In genomic region chr7:150324366-150324961, GRCh38 we compare ENCODE assay signal across 8 cellular contexts. TPM values are rescaled to one million over a fixed set of nuclear protein-coding genes. Genes with fewer than 3 reads are reported as not detected.
DNase-seq lines count a peak whose midpoint lies in the region; ATAC-seq, FAIRE-seq and TF ChIP-seq lines count a peak whose summit lies in the region.

No MANE protein-coding gene starts in this region.

- H3K27me3 ChIP-seq in CD4-positive, alpha-beta memory T cell (ENCODE audit: insufficient read depth, low read length): no peaks in the 10 kb centered on the region
- H3K27me3 ChIP-seq in IMR-90 (ENCODE audit: control insufficient read depth, insufficient read depth, low read length) (no peaks in the 10 kb centered on the region; the same call in 1 of the 2 replicates), K562 (ENCODE audit: control insufficient read depth in 2 of 2, insufficient read depth in 2 of 2, low read length in 2 of 2) (no peaks in the 10 kb centered on the region)

- no peak overlapping the region for H2BK5ac ChIP-seq in IMR-90 (ENCODE audit: low read depth, low read length, poor library complexity, severe bottlenecking)

- no peak overlapping the region for H3K56ac ChIP-seq in IMR-90 (ENCODE audit: extremely low read depth, insufficient read depth, low read length)

- H3K9me1 ChIP-seq in IMR-90 (ENCODE audit: insufficient read depth, low read length) (no peaks in the 10 kb centered on the region), K562 (ENCODE audit: control insufficient read depth, insufficient read depth, low read length) (no peaks in the 10 kb centered on the region)

- no peak overlapping the region for H3K23ac ChIP-seq in IMR-90 (ENCODE audit: low read depth, low read length)

- no peak overlapping the region for H3K4me2 ChIP-seq in IMR-90 (ENCODE audit: low read depth, low read length)
- H3K4me2 ChIP-seq in K562 (ENCODE audit: insufficient read depth, low read length): peak overlapping the region; percentile 100

- peaks cover 24% of the 10 kb centered on the region for H3K36me3 ChIP-seq in CD4-positive, alpha-beta memory T cell (ENCODE audit: insufficient read depth, low read length)
- no peaks in the 10 kb centered on the region for H3K36me3 ChIP-seq in IMR-90 (ENCODE audit: control insufficient read depth, insufficient read depth, low read length)
- peaks cover 64% of the 10 kb centered on the region for H3K36me3 ChIP-seq in K562 (ENCODE audit: control insufficient read depth, insufficient read depth, low read length)

- peaks cover 44% of the 10 kb centered on the region for H3K4me1 ChIP-seq in CD4-positive, alpha-beta memory T cell (ENCODE audit: insufficient read depth, low read length)
- H3K4me1 ChIP-seq in IMR-90 (ENCODE audit: control insufficient read depth, insufficient read depth, low read length) (peaks cover 10% of the 10 kb centered on the region; the same call in 1 of the 2 replicates), K562 (replicated peaks in 1 of 2; ENCODE audit: control insufficient read depth in 2 of 2, insufficient read depth in 2 of 2, low read length in 2 of 2) (peaks cover 42 to 46% of the 10 kb centered on the region in 2 experiments)

- ATAC-seq in IMR-90 (ENCODE audit: low read depth) (peak; percentile 51), K562 (peak; percentile 20), GM19455 (IDR thresholded peaks at IDR 0.05; ENCODE audit: unreplicated experiment) (no peak), HG03139 (IDR thresholded peaks at IDR 0.05; ENCODE audit: unreplicated experiment) (no peak)

- no peak overlapping the region for H3K14ac ChIP-seq in IMR-90 (replicated peaks; ENCODE audit: low read depth, low read length)

- H2AFZ ChIP-seq in IMR-90 (replicated peaks; ENCODE audit: low read length, poor library complexity) (peak overlapping the region; percentile 53), K562 (ENCODE audit: low read depth, low read length) (peak overlapping the region; percentile 79)

- no peaks in the 10 kb centered on the region for H3K79me1 ChIP-seq in IMR-90 (ENCODE audit: low read depth in 1 of 2, low read length in 2 of 2)

- POLR2A ChIA-PET in CD4-positive, alpha-beta memory T cell (lab: Charles Lee; ENCODE audit: partially characterized antibody): interaction anchor here (1.4 to 2.9 kb wide), 3 partner anchors 10 to 82 kb away, joined by 3 to 14 read pairs (median 10); a partner anchor contains a TSS
- POLR2A ChIA-PET in IMR-90 (lab: Charles Lee; ENCODE audit: unreplicated experiment): no interaction called here
- POLR2A ChIA-PET in K562 (lab: Yijun Ruan, JAX): interaction anchor here (0.6 to 5.9 kb wide), 6 partner anchors 11 to 22 kb away, joined by 3 to 35 read pairs (median 3); no protein-coding TSS in a partner anchor

- H4K20me1 ChIP-seq in IMR-90 (ENCODE audit: insufficient read depth, low read length): no peaks in the 10 kb centered on the region
- H4K20me1 ChIP-seq in K562 (replicated peaks; ENCODE audit: control insufficient read depth, insufficient read depth, low read length): no peaks in the 10 kb centered on the region

- peak overlapping the region; percentile 37; the same call in 1 of the 2 replicates for H3K18ac ChIP-seq in IMR-90 (ENCODE audit: low read depth, low read length)

- no peaks in the 10 kb centered on the region for H3K9me3 ChIP-seq in CD4-positive, alpha-beta memory T cell (ENCODE audit: control insufficient read depth in 1 of 2, low read length in 2 of 2)
- H3K9me3 ChIP-seq in IMR-90 (ENCODE audit: control insufficient read depth, insufficient read depth, low read length) (no peaks in the 10 kb centered on the region), K562 (replicated peaks; ENCODE audit: control insufficient read depth, insufficient read depth, low read depth, low read length) (no peaks in the 10 kb centered on the region)

- H3K27ac ChIP-seq in CD4-positive, alpha-beta memory T cell (ENCODE audit: low read depth, low read length): peak overlapping the region; percentile 82
- H3K27ac ChIP-seq in IMR-90 (ENCODE audit: insufficient read depth, low read length) (no peak overlapping the region), K562 (ENCODE audit: extremely low read depth, low read depth, low read length) (peak overlapping the region; percentile 99)

- H3K4me3 ChIP-seq in CD4-positive, alpha-beta memory T cell (ENCODE audit: low read length in 2 of 2): peak overlapping the region in 1 of 2 donors; percentile 82
- H3K4me3 ChIP-seq in IMR-90 (ENCODE audit: insufficient read depth, low read depth, low read length) (no peak overlapping the region), K562 (peak overlapping the region; percentile 68)

- no peak overlapping the region; the same call in 1 of the 2 replicates for H4K5ac ChIP-seq in IMR-90 (ENCODE audit: low read depth, low read length)

- peak overlapping the region; percentile 90 to 99 (median 98) for H3K4me3 Mint-ChIP-seq in CD4-positive, alpha-beta memory T cell
- H3K4me3 Mint-ChIP-seq in mesothelial cell of epicardium: peak overlapping the region; percentile 71

- no peak for DNase-seq in CD4-positive, alpha-beta memory T cell
- DNase-seq in IMR-90 (peak; percentile 11), K562 (ENCODE audit: extremely low read depth in 1 of 4, low spot score in 3 of 4) (peak in 3 of 4 experiments; percentile 50 to 65 (median 50)), mesothelial cell of epicardium (ENCODE audit: low spot score in 2 of 2, unreplicated experiment in 2 of 2) (no peak), dedifferentiated amniotic fluid mesenchymal stem cell (ENCODE audit: extremely low spot score) (no peak), anterior cingulate cortex (lab: John Stamatoyannopoulos, UW) (no peak)

- in situ Hi-C loops in IMR-90 (cut with MboI; ENCODE audit: low sequenced_read_pairs) (loop anchor here (25.0 kb wide), 1 partner anchor 413 kb away; the partner anchor contains the start of gene GIMAP5), K562 (cut with MboI) (loop anchor here (5.0 kb wide), 1 partner anchor 37 kb away; no protein-coding TSS in a partner anchor)

- dilution Hi-C loops in IMR-90 (cut with HindIII; ENCODE audit: low sequenced_read_pairs, unreplicated experiment): no loop called here

- no peaks in the 10 kb centered on the region for H3K27me3 Mint-ChIP-seq in CD4-positive, alpha-beta memory T cell
- no peaks in the 10 kb centered on the region for H3K27me3 Mint-ChIP-seq in mesothelial cell of epicardium (ENCODE audit: low read depth)

- no peak overlapping the region for H2BK15ac ChIP-seq in IMR-90 (ENCODE audit: low read depth, low read length)

- H2AK5ac ChIP-seq in IMR-90 (ENCODE audit: low read depth, low read length): no peak overlapping the region; the same call in 1 of the 2 replicates

- CTCF ChIA-PET in CD4-positive, alpha-beta memory T cell (lab: Charles Lee; ENCODE audit: partially characterized antibody): interaction anchor here (1.1 kb wide), 1 partner anchor 31 kb away, joined by 3 read pairs; no protein-coding TSS in a partner anchor
- CTCF ChIA-PET in IMR-90 (lab: Yijun Ruan, JAX) (no interaction called here), K562 (lab: Yijun Ruan, JAX; ENCODE audit: low intra/inter-chr PET ratio) (no interaction called here)

- no peak overlapping the region for H2BK120ac ChIP-seq in IMR-90 (ENCODE audit: low read depth, low read length)

- no peak for TF ChIP-seq RAD21 in IMR-90 (IDR thresholded peaks at IDR 0.05; ENCODE audit: low read length)
- no peak for TF ChIP-seq RAD21 in K562 (CRISPR knock-in tag; conservative IDR thresholded peaks at IDR 0.05 in 1 of 2, IDR thresholded peaks at IDR 0.05 in 1 of 2)

- H3K79me2 ChIP-seq in K562 (ENCODE audit: control insufficient read depth, insufficient read depth, low read length): peaks cover 87% of the 10 kb centered on the region

- no peak for TF ChIP-seq EP300 in K562 (IDR thresholded peaks at IDR 0.05; ENCODE audit: low read length)

- peaks cover 0 to 1% (median 0%) of the 10 kb centered on the region in 8 donors for H3K9me3 Mint-ChIP-seq in CD4-positive, alpha-beta memory T cell
- no peaks in the 10 kb centered on the region for H3K9me3 Mint-ChIP-seq in mesothelial cell of epicardium

- TF ChIP-seq POLR2A in IMR-90 (IDR thresholded peaks at IDR 0.05; ENCODE audit: low read depth, low read length) (no peak), K562 (conservative IDR thresholded peaks at IDR 0.05) (no peak)

- BruUV-seq in IMR-90 (replicated peaks; lab: Mats Ljungman, UMichigan) (no TSS peak), K562 (replicated peaks; lab: Mats Ljungman, UMichigan) (no TSS peak)

- H4K91ac ChIP-seq in IMR-90 (ENCODE audit: insufficient read depth, low read depth, low read length): no peak overlapping the region

- no peak for FAIRE-seq in K562 (lab: Jason Lieb, UNC)

- intact Hi-C loops in CD4-positive, alpha-beta memory T cell (cut with micrococcal nuclease): no loop called here
- intact Hi-C loops in IMR-90 (cut with micrococcal nuclease): no loop called here
- intact Hi-C loops in K562 (cut with micrococcal nuclease): loop anchor here (1.0 to 5.0 kb wide), 2 partner anchors 32 to 633 kb away; no protein-coding TSS in a partner anchor

- TF ChIP-seq CTCF in IMR-90 (conservative IDR thresholded peaks at IDR 0.05; ENCODE audit: low read depth, low read length): no peak
- TF ChIP-seq CTCF in K562 (IDR thresholded peaks at IDR 0.05 in 2 of 3, conservative IDR thresholded peaks at IDR 0.05 in 1 of 3; ENCODE audit: insufficient read depth in 2 of 3, low read depth in 1 of 3, low read length in 3 of 3): no peak
- no peak for TF ChIP-seq CTCF in mesothelial cell of epicardium (IDR thresholded peaks at IDR 0.05; ENCODE audit: unreplicated experiment)

- H3K9ac ChIP-seq in IMR-90 (ENCODE audit: low read depth, low read length) (no peak overlapping the region), K562 (ENCODE audit: insufficient read depth in 1 of 2, low read depth in 2 of 2, low read length in 2 of 2) (peak overlapping the region; percentile 96)

- H3K4me1 Mint-ChIP-seq in CD4-positive, alpha-beta memory T cell: peaks cover 31 to 49% (median 40%) of the 10 kb centered on the region in 4 donors
- H3K4me1 Mint-ChIP-seq in mesothelial cell of epicardium: peaks cover 6% of the 10 kb centered on the region

- H2BK20ac ChIP-seq in IMR-90 (ENCODE audit: low read depth, low read length): no peak overlapping the region

- WGBS in IMR-90 (ENCODE audit: extremely low coverage in 2 of 2, insufficient read length in 1 of 2), 2 experiments: 63% methylated on average over 9 of the region's 12 CpGs; no CpG with 5 or more reads in 1 of the 2 experiments
- WGBS in K562 (ENCODE audit: insufficient coverage, low coverage, missing lambda C conversion rate): 27% methylated on average over 12 of the region's 12 CpGs

- peak overlapping the region; percentile 84 to 99 (median 97) for H3K27ac Mint-ChIP-seq in CD4-positive, alpha-beta memory T cell
- no peak overlapping the region for H3K27ac Mint-ChIP-seq in mesothelial cell of epicardium

- H2AK9ac ChIP-seq in IMR-90 (replicated peaks; ENCODE audit: low read depth, low read length, poor library complexity): no peak overlapping the region

- peaks cover 36 to 40% of the 10 kb centered on the region in 2 donors for H3K36me3 Mint-ChIP-seq in CD4-positive, alpha-beta memory T cell
- no peaks in the 10 kb centered on the region for H3K36me3 Mint-ChIP-seq in mesothelial cell of epicardium

- H3K4ac ChIP-seq in IMR-90 (ENCODE audit: low read depth, low read length): no peak overlapping the region

- no peak overlapping the region; a peak in 1 of 4 replicates for H4K8ac ChIP-seq in IMR-90 (ENCODE audit: low read depth in 2 of 2, low read length in 2 of 2)

RNA-seq across cellular contexts. Expression of gene ACTR3C, which starts 1.1 kb away (rescaled TPM):
- 10 to 100 TPM; 13.0 to 17.8 TPM for total RNA-seq in CD4-positive, alpha-beta memory T cell
- 1 to 10 TPM; 3.6 to 8.6 TPM for polyA plus RNA-seq in CD4-positive, alpha-beta memory T cell
- total RNA-seq in IMR-90 (2012; rRNA removed) (not detected in 2 replicates), K562 (2014; rRNA removed) (12.1 and 12.9 TPM in 2 replicates), K562 (2014; rRNA removed; fragmentation: Illumina TruSeq; extraction: Trizol) (14.2 and 16.9 TPM in 2 replicates), K562 (2015; rRNA removed; fragmentation: Illumina TruSeq; extraction: Trizol) (14.8 and 16.8 TPM in 2 replicates), K562 (2021) (10.0 and 10.8 TPM in 2 replicates), mesothelial cell of epicardium (0.40 to 0.84 TPM (median 0.47 TPM) in 3 replicates)
- polyA plus RNA-seq in IMR-90 (2012; rRNA removed) (not detected in 2 replicates), K562 (2011; rRNA removed) (28.1 and 35.4 TPM in 2 replicates), K562 (2014; fragmentation: Illumina TruSeq; extraction: Trizol) (12.2 and 13.4 TPM in 2 replicates), K562 (2014; fragmentation: Nextera tagmentation; extraction: Ambion mirVana) (10 to 100 TPM in 1 of 2 experiments, 1 to 10 TPM in 1; 9.0 to 13.3 TPM), K562 (2014; rRNA removed) (14.9 and 16.9 TPM in 2 replicates)
- polyA plus RNA-seq in IMR-90 (2012; cell fraction: cytosol; rRNA removed): not detected in 2 replicates
- 0.02 TPM in 1 of 2 replicates, not detected in the other for polyA plus RNA-seq in IMR-90 (2012; cell fraction: nucleus; rRNA removed; ENCODE audit: low replicate concordance)
- 118 and 124 TPM in 2 replicates for total RNA-seq in K562 (2011; cell fraction: chromatin; rRNA removed; ENCODE audit: low replicate concordance)
- total RNA-seq in K562 (2011; cell fraction: nucleolus; rRNA removed): 77.7 and 87.2 TPM in 2 replicates
- 81.8 and 110 TPM in 2 replicates for total RNA-seq in K562 (2011; cell fraction: nucleoplasm; rRNA removed)
- polyA plus RNA-seq in K562 (2011; cell fraction: cytosol; rRNA removed): 13.0 and 26.1 TPM in 2 replicates
- 30.3 and 45.3 TPM in 2 replicates for polyA plus RNA-seq in K562 (2011; cell fraction: nucleus; rRNA removed)
- 13.2 and 18.9 TPM in 2 replicates for polyA plus RNA-seq in K562 (2012)
- 61.6 and 72.6 TPM in 2 replicates for polyA minus RNA-seq in K562 (2011; rRNA and poly(A)+ RNA removed)
- 16.9 and 22.1 TPM in 2 replicates for polyA minus RNA-seq in K562 (2011; cell fraction: cytosol; rRNA and poly(A)+ RNA removed)
- polyA minus RNA-seq in K562 (2011; cell fraction: nucleus; rRNA and poly(A)+ RNA removed): 75.1 and 126 TPM in 2 replicates

RNA-seq across cellular contexts. Expression of gene LRRC61, which starts 1.3 kb away (rescaled TPM):
- total RNA-seq in CD4-positive, alpha-beta memory T cell: 10 to 100 TPM; 11.0 to 12.8 TPM
- polyA plus RNA-seq in CD4-positive, alpha-beta memory T cell: 10 to 100 TPM; 14.8 to 16.0 TPM
- total RNA-seq in IMR-90 (2012; rRNA removed): not detected in 2 replicates
- polyA plus RNA-seq in IMR-90 (2012; rRNA removed): 0.06 and 0.07 TPM in 2 replicates
- polyA plus RNA-seq in IMR-90 (2012; cell fraction: cytosol; rRNA removed): 0.07 TPM in 1 of 2 replicates, not detected in the other
- not detected in 2 replicates for polyA plus RNA-seq in IMR-90 (2012; cell fraction: nucleus; rRNA removed; ENCODE audit: low replicate concordance)
- 114 and 182 TPM in 2 replicates for total RNA-seq in K562 (2011; cell fraction: chromatin; rRNA removed; ENCODE audit: low replicate concordance)
- total RNA-seq in K562 (2011; cell fraction: nucleolus; rRNA removed): 129 and 134 TPM in 2 replicates
- total RNA-seq in K562 (2011; cell fraction: nucleoplasm; rRNA removed): 113 and 123 TPM in 2 replicates
- 55.2 and 67.6 TPM in 2 replicates for total RNA-seq in K562 (2014; rRNA removed)
- total RNA-seq in K562 (2014; rRNA removed; fragmentation: Illumina TruSeq; extraction: Trizol): 16.8 and 18.7 TPM in 2 replicates
- 35.2 and 37.8 TPM in 2 replicates for total RNA-seq in K562 (2015; rRNA removed; fragmentation: Illumina TruSeq; extraction: Trizol)
- 49.5 and 50.6 TPM in 2 replicates for total RNA-seq in K562 (2021)
- polyA plus RNA-seq in K562 (2011; rRNA removed): 54.3 and 76.9 TPM in 2 replicates
- 138 and 194 TPM in 2 replicates for polyA plus RNA-seq in K562 (2011; cell fraction: cytosol; rRNA removed)
- 125 and 205 TPM in 2 replicates for polyA plus RNA-seq in K562 (2011; cell fraction: nucleus; rRNA removed)
- 81.4 and 86.4 TPM in 2 replicates for polyA plus RNA-seq in K562 (2012)
- 18.4 and 35.6 TPM in 2 replicates for polyA plus RNA-seq in K562 (2014; fragmentation: Illumina TruSeq; extraction: Trizol)
- 1 to 10 TPM; 1.3 to 1.7 TPM for polyA plus RNA-seq in K562 (2014; fragmentation: Nextera tagmentation; extraction: Ambion mirVana)
- polyA plus RNA-seq in K562 (2014; rRNA removed): 42.0 and 46.5 TPM in 2 replicates
- 44.8 and 55.6 TPM in 2 replicates for polyA minus RNA-seq in K562 (2011; rRNA and poly(A)+ RNA removed)
- 94.8 and 130 TPM in 2 replicates for polyA minus RNA-seq in K562 (2011; cell fraction: cytosol; rRNA and poly(A)+ RNA removed)
- polyA minus RNA-seq in K562 (2011; cell fraction: nucleus; rRNA and poly(A)+ RNA removed): 89.0 and 106 TPM in 2 replicates
- total RNA-seq in mesothelial cell of epicardium: 3.3 to 4.0 TPM (median 3.4 TPM) in 3 replicates

RNA-seq across cellular contexts. Expression of gene RARRES2, which starts 17.0 kb away (rescaled TPM):
- total RNA-seq in CD4-positive, alpha-beta memory T cell: not detected
- polyA plus RNA-seq in CD4-positive, alpha-beta memory T cell: not detected
- not detected in 2 replicates for total RNA-seq in IMR-90 (2012; rRNA removed)
- 1.4 and 1.6 TPM in 2 replicates for polyA plus RNA-seq in IMR-90 (2012; rRNA removed)
- 1.7 and 2.1 TPM in 2 replicates for polyA plus RNA-seq in IMR-90 (2012; cell fraction: cytosol; rRNA removed)
- 1.0 and 2.4 TPM in 2 replicates for polyA plus RNA-seq in IMR-90 (2012; cell fraction: nucleus; rRNA removed; ENCODE audit: low replicate concordance)
- not detected in 2 replicates for total RNA-seq in K562 (2011; cell fraction: chromatin; rRNA removed; ENCODE audit: low replicate concordance)
- not detected in 2 replicates for total RNA-seq in K562 (2011; cell fraction: nucleolus; rRNA removed)
- total RNA-seq in K562 (2011; cell fraction: nucleoplasm; rRNA removed): not detected in 2 replicates
- total RNA-seq in K562 (2014; rRNA removed): not detected in 2 replicates
- not detected in 2 replicates for total RNA-seq in K562 (2014; rRNA removed; fragmentation: Illumina TruSeq; extraction: Trizol)
- total RNA-seq in K562 (2015; rRNA removed; fragmentation: Illumina TruSeq; extraction: Trizol): not detected in 2 replicates
- 1.7 and 1.8 TPM in 2 replicates for total RNA-seq in K562 (2021)
- 0.11 TPM in 1 of 2 replicates, not detected in the other for polyA plus RNA-seq in K562 (2011; rRNA removed)
- 0.51 and 0.55 TPM in 2 replicates for polyA plus RNA-seq in K562 (2011; cell fraction: cytosol; rRNA removed)
- 0.13 and 0.26 TPM in 2 replicates for polyA plus RNA-seq in K562 (2011; cell fraction: nucleus; rRNA removed)
- 0.21 and 0.33 TPM in 2 replicates for polyA plus RNA-seq in K562 (2012)
- not detected in 2 replicates for polyA plus RNA-seq in K562 (2014; fragmentation: Illumina TruSeq; extraction: Trizol)
- not detected for polyA plus RNA-seq in K562 (2014; fragmentation: Nextera tagmentation; extraction: Ambion mirVana)
- 0.23 TPM in 1 of 2 replicates, not detected in the other for polyA plus RNA-seq in K562 (2014; rRNA removed)
- not detected in 2 replicates for polyA minus RNA-seq in K562 (2011; rRNA and poly(A)+ RNA removed)
- not detected in 2 replicates for polyA minus RNA-seq in K562 (2011; cell fraction: cytosol; rRNA and poly(A)+ RNA removed)
- polyA minus RNA-seq in K562 (2011; cell fraction: nucleus; rRNA and poly(A)+ RNA removed): not detected in 2 replicates
- total RNA-seq in mesothelial cell of epicardium: 24.9 to 26.4 TPM (median 26.2 TPM) in 3 replicates

RNA-seq across cellular contexts. Expression of gene REPIN1, which starts 44.2 kb away (rescaled TPM):
- 10 to 100 TPM; 72.0 to 78.5 TPM for total RNA-seq in CD4-positive, alpha-beta memory T cell
- polyA plus RNA-seq in CD4-positive, alpha-beta memory T cell: 10 to 100 TPM; 29.4 to 62.1 TPM
- 19.4 and 20.6 TPM in 2 replicates for total RNA-seq in IMR-90 (2012; rRNA removed)
- polyA plus RNA-seq in IMR-90 (2012; rRNA removed): 50.6 and 59.7 TPM in 2 replicates
- polyA plus RNA-seq in IMR-90 (2012; cell fraction: cytosol; rRNA removed): 56.1 and 62.3 TPM in 2 replicates
- polyA plus RNA-seq in IMR-90 (2012; cell fraction: nucleus; rRNA removed; ENCODE audit: low replicate concordance): 76.7 and 123 TPM in 2 replicates
- total RNA-seq in K562 (2011; cell fraction: chromatin; rRNA removed; ENCODE audit: low replicate concordance): 109 and 296 TPM in 2 replicates
- 251 and 260 TPM in 2 replicates for total RNA-seq in K562 (2011; cell fraction: nucleolus; rRNA removed)
- 183 and 184 TPM in 2 replicates for total RNA-seq in K562 (2011; cell fraction: nucleoplasm; rRNA removed)
- total RNA-seq in K562 (2014; rRNA removed): 212 and 268 TPM in 2 replicates
- total RNA-seq in K562 (2014; rRNA removed; fragmentation: Illumina TruSeq; extraction: Trizol): 46.9 and 56.8 TPM in 2 replicates
- 94.0 and 99.6 TPM in 2 replicates for total RNA-seq in K562 (2015; rRNA removed; fragmentation: Illumina TruSeq; extraction: Trizol)
- total RNA-seq in K562 (2021): 277 and 283 TPM in 2 replicates
- 130 and 189 TPM in 2 replicates for polyA plus RNA-seq in K562 (2011; rRNA removed)
- 210 and 322 TPM in 2 replicates for polyA plus RNA-seq in K562 (2011; cell fraction: cytosol; rRNA removed)
- 461 and 543 TPM in 2 replicates for polyA plus RNA-seq in K562 (2011; cell fraction: nucleus; rRNA removed)
- polyA plus RNA-seq in K562 (2012): 186 and 202 TPM in 2 replicates
- 94.3 and 120 TPM in 2 replicates for polyA plus RNA-seq in K562 (2014; fragmentation: Illumina TruSeq; extraction: Trizol)
- polyA plus RNA-seq in K562 (2014; fragmentation: Nextera tagmentation; extraction: Ambion mirVana): 10 to 100 TPM in 1 of 2 experiments, 1 to 10 TPM in 1; 8.1 to 11.0 TPM
- 209 and 237 TPM in 2 replicates for polyA plus RNA-seq in K562 (2014; rRNA removed)
- polyA minus RNA-seq in K562 (2011; rRNA and poly(A)+ RNA removed): 65.6 and 71.9 TPM in 2 replicates
- polyA minus RNA-seq in K562 (2011; cell fraction: cytosol; rRNA and poly(A)+ RNA removed): 96.6 and 122 TPM in 2 replicates
- 81.0 and 130 TPM in 2 replicates for polyA minus RNA-seq in K562 (2011; cell fraction: nucleus; rRNA and poly(A)+ RNA removed)
- 147 to 149 TPM (median 148 TPM) in 3 replicates for total RNA-seq in mesothelial cell of epicardium

RNA-seq across cellular contexts. Expression of gene ZNF775, which starts 54.7 kb away (rescaled TPM):
- 1 to 10 TPM; 4.3 to 5.5 TPM for total RNA-seq in CD4-positive, alpha-beta memory T cell
- polyA plus RNA-seq in CD4-positive, alpha-beta memory T cell: 1 to 10 TPM in 1 of 2 donors, under 1 TPM in 1; 0.67 to 7.6 TPM
- total RNA-seq in IMR-90 (2012; rRNA removed) (1.4 TPM in 2 replicates), K562 (2014; rRNA removed) (18.6 and 21.8 TPM in 2 replicates), K562 (2014; rRNA removed; fragmentation: Illumina TruSeq; extraction: Trizol) (1.1 and 1.8 TPM in 2 replicates), K562 (2015; rRNA removed; fragmentation: Illumina TruSeq; extraction: Trizol) (5.5 and 5.7 TPM in 2 replicates), K562 (2021) (18.7 and 19.2 TPM in 2 replicates), mesothelial cell of epicardium (13.3 to 14.9 TPM (median 14.8 TPM) in 3 replicates)
- polyA plus RNA-seq in IMR-90 (2012; rRNA removed) (2.6 and 4.0 TPM in 2 replicates), K562 (2011; rRNA removed) (4.9 and 8.3 TPM in 2 replicates), K562 (2014; fragmentation: Illumina TruSeq; extraction: Trizol) (1.5 and 3.5 TPM in 2 replicates), K562 (2014; fragmentation: Nextera tagmentation; extraction: Ambion mirVana) (under 1 TPM; 0.04 to 0.20 TPM), K562 (2014; rRNA removed) (13.1 and 13.2 TPM in 2 replicates)
- 2.1 and 5.8 TPM in 2 replicates for polyA plus RNA-seq in IMR-90 (2012; cell fraction: cytosol; rRNA removed)
- polyA plus RNA-seq in IMR-90 (2012; cell fraction: nucleus; rRNA removed; ENCODE audit: low replicate concordance): 2.2 and 7.1 TPM in 2 replicates
- total RNA-seq in K562 (2011; cell fraction: chromatin; rRNA removed; ENCODE audit: low replicate concordance): 3.1 and 10.5 TPM in 2 replicates
- 12.0 and 14.7 TPM in 2 replicates for total RNA-seq in K562 (2011; cell fraction: nucleolus; rRNA removed)
- total RNA-seq in K562 (2011; cell fraction: nucleoplasm; rRNA removed): 5.9 TPM in 2 replicates
- polyA plus RNA-seq in K562 (2011; cell fraction: cytosol; rRNA removed): 7.9 and 29.5 TPM in 2 replicates
- 9.1 and 15.1 TPM in 2 replicates for polyA plus RNA-seq in K562 (2011; cell fraction: nucleus; rRNA removed)
- 11.8 and 13.9 TPM in 2 replicates for polyA plus RNA-seq in K562 (2012)
- 1.3 and 1.6 TPM in 2 replicates for polyA minus RNA-seq in K562 (2011; rRNA and poly(A)+ RNA removed)
- polyA minus RNA-seq in K562 (2011; cell fraction: cytosol; rRNA and poly(A)+ RNA removed): 7.2 and 17.1 TPM in 2 replicates
- polyA minus RNA-seq in K562 (2011; cell fraction: nucleus; rRNA and poly(A)+ RNA removed): 4.3 and 5.3 TPM in 2 replicates

Comparison
In these comparisons a context has a peak if more than half of its experiments do, and no peak if none do; other contexts are left out.
1. DNase-seq: peak in IMR-90 (single experiment) and K562 (3 of 4); none in CD4-positive, alpha-beta memory T cell (0 of 5), mesothelial cell of epicardium (0 of 2), dedifferentiated amniotic fluid mesenchymal stem cell (single experiment) and anterior cingulate cortex (0 of 58).
2. ATAC-seq: peak in IMR-90 (single experiment) and K562 (single experiment); none in GM19455 (single experiment) and HG03139 (single experiment).